ENCODE assay signal across 2 cellular contexts in the genomic region with DNA sequence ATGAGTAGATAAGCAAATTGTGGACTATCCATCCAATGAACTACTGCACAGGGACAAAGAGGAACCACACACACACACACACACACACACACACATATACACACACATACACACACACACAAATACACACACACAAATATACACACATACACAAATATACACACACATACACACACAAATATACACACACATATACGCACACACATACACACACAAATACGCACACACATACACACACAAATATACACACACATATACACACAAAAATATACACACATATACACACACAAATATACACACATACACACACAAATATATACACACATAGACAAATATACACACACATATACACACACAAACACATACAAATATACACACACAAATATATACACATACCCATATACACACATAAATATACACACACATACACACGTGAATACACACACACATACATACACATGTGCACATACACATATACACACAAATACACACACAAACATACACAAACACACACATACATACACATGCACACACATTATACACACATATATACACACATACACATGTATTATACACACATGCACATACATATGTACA.
TF ChIP-seq lines count a peak whose summit lies in the region.

No MANE protein-coding gene starts in this region.

TF ChIP-seq in GM12891, 5 proteins besides CTCF, POLR2A, EP300 and RAD21 (continued from another document):
- TF ChIP-seq TAF1 (IDR thresholded peaks at IDR 0.05; ENCODE audit: low read depth, low read length) (no peak), SPI1 (IDR thresholded peaks at IDR 0.05; ENCODE audit: low read depth, low read length) (no peak)

TF ChIP-seq in H1, 55 proteins besides CTCF, POLR2A, EP300 and RAD21 (continued from another document):
- TF ChIP-seq, protein P1, sequence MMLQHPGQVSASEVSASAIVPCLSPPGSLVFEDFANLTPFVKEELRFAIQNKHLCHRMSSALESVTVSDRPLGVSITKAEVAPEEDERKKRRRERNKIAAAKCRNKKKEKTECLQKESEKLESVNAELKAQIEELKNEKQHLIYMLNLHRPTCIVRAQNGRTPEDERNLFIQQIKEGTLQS (IDR thresholded peaks at IDR 0.05; ENCODE audit: insufficient read depth, low read depth, low read length), result no peak
- TF ChIP-seq TEAD4 (IDR thresholded peaks at IDR 0.05; ENCODE audit: low read depth, low read length) (no peak), GABPA (IDR thresholded peaks at IDR 0.05; ENCODE audit: borderline replicate concordance, insufficient read depth, low read length) (no peak), KDM5A (IDR thresholded peaks at IDR 0.05; ENCODE audit: low read length) (no peak), SAP30 (IDR thresholded peaks at IDR 0.05; ENCODE audit: insufficient read depth, insufficient replicate concordance, low read length) (no peak), TCF12 (IDR thresholded peaks at IDR 0.05; ENCODE audit: low read depth, low read length) (no peak), SP2 (IDR thresholded peaks at IDR 0.05; ENCODE audit: low read length) (no peak), SP4 (IDR thresholded peaks at IDR 0.05; ENCODE audit: low read length) (no peak), KDM4A (IDR thresholded peaks at IDR 0.05; ENCODE audit: low read depth, low read length, severe bottlenecking) (no peak), MAFK (IDR thresholded peaks at IDR 0.05; ENCODE audit: low read depth, low read length) (no peak), EZH2 (IDR thresholded peaks at IDR 0.05; ENCODE audit: low read depth, low read length, severe bottlenecking) (no peak), BACH1 (IDR thresholded peaks at IDR 0.05; ENCODE audit: low read length) (no peak), HDAC6 (IDR thresholded peaks at IDR 0.05; ENCODE audit: low read depth, low read length) (no peak), SRF (IDR thresholded peaks at IDR 0.05; ENCODE audit: low read depth, low read length) (no peak), TBP (IDR thresholded peaks at IDR 0.05; ENCODE audit: low read depth, low read length) (no peak)
- TF ChIP-seq, protein P2, sequence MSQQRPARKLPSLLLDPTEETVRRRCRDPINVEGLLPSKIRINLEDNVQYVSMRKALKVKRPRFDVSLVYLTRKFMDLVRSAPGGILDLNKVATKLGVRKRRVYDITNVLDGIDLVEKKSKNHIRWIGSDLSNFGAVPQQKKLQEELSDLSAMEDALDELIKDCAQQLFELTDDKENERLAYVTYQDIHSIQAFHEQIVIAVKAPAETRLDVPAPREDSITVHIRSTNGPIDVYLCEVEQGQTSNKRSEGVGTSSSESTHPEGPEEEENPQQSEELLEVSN (IDR thresholded peaks at IDR 0.05), result no peak
- TF ChIP-seq, protein P3, sequence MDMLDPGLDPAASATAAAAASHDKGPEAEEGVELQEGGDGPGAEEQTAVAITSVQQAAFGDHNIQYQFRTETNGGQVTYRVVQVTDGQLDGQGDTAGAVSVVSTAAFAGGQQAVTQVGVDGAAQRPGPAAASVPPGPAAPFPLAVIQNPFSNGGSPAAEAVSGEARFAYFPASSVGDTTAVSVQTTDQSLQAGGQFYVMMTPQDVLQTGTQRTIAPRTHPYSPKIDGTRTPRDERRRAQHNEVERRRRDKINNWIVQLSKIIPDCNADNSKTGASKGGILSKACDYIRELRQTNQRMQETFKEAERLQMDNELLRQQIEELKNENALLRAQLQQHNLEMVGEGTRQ (IDR thresholded peaks at IDR 0.05; ENCODE audit: low read length), result no peak
TF ChIP-seq in H1: peak in this region for 0.
